In genomic region chr5:142817961-142818431, GRCh38 we compare ENCODE assay signal across 14 cellular contexts. TPM values are rescaled to one million over a fixed set of nuclear protein-coding genes. Genes with fewer than 3 reads are reported as not detected.
A peak's percentile ranks its signal among the peaks of the same experiment; 100 is the strongest.
DNase-seq lines count a peak whose midpoint lies in the region; ATAC-seq and TF ChIP-seq lines count a peak whose summit lies in the region.
"Had no signal": no experiment of that assay in that cellular context is flagged by ENCODE, and none has a peak within 500 bp of the region (broad histone marks: within the 10 kb centered on the region; RNA-seq: fewer than 3 reads in every experiment).

No MANE protein-coding gene starts in this region.

- H3K9me3 Mint-ChIP-seq in CD14-positive monocyte, result peaks cover 0 to 5% (median 0%) of the 10 kb centered on the region in 7 donors

- H3K4me3 ChIP-seq in heart left ventricle (no peak overlapping the region), gastrocnemius medialis (no peak overlapping the region), OCI-LY7 (ENCODE audit: low read depth, low read length, poor library complexity, severe bottlenecking) (no peak overlapping the region)

- intact Hi-C loops in CD14-positive monocyte (cut with micrococcal nuclease), result loop anchor here in 1 of 2 donors (5.0 kb wide), 1 partner anchor 46 kb away; the partner anchor contains the start of gene ARHGAP26
- intact Hi-C loops in heart left ventricle (cut with DNase I), result loop anchor here in 6 of 10 donors (5.0 to 10.0 kb wide), 4 partner anchors 36 to 49 kb away; partner anchors contain the start of gene ARHGAP26 (in 3 of the 6)
- intact Hi-C loops in gastrocnemius medialis (cut with DNase I; ENCODE audit: low total_unique reads), result no loop called here
- intact Hi-C loops in OCI-LY7 (cut with micrococcal nuclease; ENCODE audit: unreplicated experiment), result no loop called here

- no TSS peak for BruUV-seq in OCI-LY7 (replicated peaks; lab: Mats Ljungman, UMichigan)

- TF ChIP-seq CTCF in CD14-positive monocyte (IDR thresholded peaks at IDR 0.05) (no peak), heart left ventricle (IDR thresholded peaks at IDR 0.05) (no peak), gastrocnemius medialis (IDR thresholded peaks at IDR 0.05 in 4 of 5, conservative IDR thresholded peaks at IDR 0.05 in 1 of 5) (no peak), OCI-LY7 (conservative IDR thresholded peaks at IDR 0.05; ENCODE audit: low read length) (no peak)

- WGBS in heart left ventricle, 4 donors, result 40 to 48% (median 44%) methylated on average over 3 of the region's 3 CpGs

- H3K27ac ChIP-seq in heart left ventricle (peak overlapping the region in 11 of 12 donors; percentile 7 to 91 (median 50)), gastrocnemius medialis (peak overlapping the region in 2 of 4 donors; percentile 45 to 51), OCI-LY7 (ENCODE audit: low read depth, low read length, poor library complexity, severe bottlenecking) (no peak overlapping the region)

- CTCF ChIA-PET in HEK293T (lab: Yijun Ruan, JAX) (no interaction called here), OCI-LY7 (lab: Charles Lee; ENCODE audit: unreplicated experiment) (no interaction called here)

- H3K4me2 ChIP-seq in OCI-LY7 (ENCODE audit: low read length), result no peak overlapping the region

- no peak overlapping the region for H2AFZ ChIP-seq in OCI-LY7 (ENCODE audit: low read length)

- no peak overlapping the region for H3K4me3 Mint-ChIP-seq in CD14-positive monocyte
- H3K4me3 Mint-ChIP-seq: activated naive CD4-positive, alpha-beta T cell treated with anti-CD3 and anti-CD28 coated beads for 36 hours had no signal

- POLR2A ChIA-PET in HEK293T (lab: Yijun Ruan, JAX), result no interaction called here
- POLR2A ChIA-PET in OCI-LY7 (lab: Charles Lee), result interaction anchor here (0.7 to 1.0 kb wide), 2 partner anchors 12 to 68 kb away, joined by 3 read pairs; no protein-coding TSS in a partner anchor

- no peaks in the 10 kb centered on the region for H3K9me2 ChIP-seq in OCI-LY7 (ENCODE audit: insufficient read depth, low read length)

- H3K4me1 Mint-ChIP-seq in CD14-positive monocyte, result peaks cover 81% of the 10 kb centered on the region

- peaks cover 55 to 68% of the 10 kb centered on the region in 2 donors for H3K36me3 Mint-ChIP-seq in CD14-positive monocyte

- H3K79me2 ChIP-seq in OCI-LY7 (ENCODE audit: insufficient read depth, low read depth, low read length), result no peaks in the 10 kb centered on the region

- in situ Hi-C loops in gastrocnemius medialis (cut with MboI; ENCODE audit: low sequenced_read_pairs in 4 of 4), result no loop called here

- H4K20me1 ChIP-seq in OCI-LY7 (ENCODE audit: insufficient read depth, low read length), result no peaks in the 10 kb centered on the region

- H3K27me3 Mint-ChIP-seq in CD14-positive monocyte (ENCODE audit: low read depth in 3 of 3), result peaks cover 0 to 4% (median 2%) of the 10 kb centered on the region in 3 donors

- DNase-seq in CD14-positive monocyte (ENCODE audit: low spot score) (no peak), RPMI7951 (ENCODE audit: low read depth) (peak; percentile 30), heart left ventricle (peak in 1 of 5 donors; percentile 25), gastrocnemius medialis (no peak), HEK293T (ENCODE audit: extremely low spot score) (no peak), OCI-LY7 (ENCODE audit: low spot score) (no peak), NCI-H69 (lab: John Stamatoyannopoulos, UW) (no peak)
- DNase-seq: activated naive CD4-positive, alpha-beta T cell treated with anti-CD3 and anti-CD28 coated beads for 36 hours; cerebellar nuclear complex; KG1; kidney glomerular epithelial cell; occipital lobe; stimulated activated CD4-positive, alpha-beta T cell treated with anti-CD3 and anti-CD28 coated beads, Interleukin-15, amount 100 ng/mL, for 24 hours had no signal

- peaks cover 12 to 90% (median 64%) of the 10 kb centered on the region in 12 donors for H3K4me1 ChIP-seq in heart left ventricle
- peaks cover 66 to 67% of the 10 kb centered on the region in 2 donors for H3K4me1 ChIP-seq in gastrocnemius medialis
- H3K4me1 ChIP-seq in OCI-LY7 (ENCODE audit: insufficient read depth, low read length, poor library complexity, severe bottlenecking), result no peaks in the 10 kb centered on the region

- no peak for TF ChIP-seq POLR2A in heart left ventricle (IDR thresholded peaks at IDR 0.05)
- TF ChIP-seq POLR2A in gastrocnemius medialis (IDR thresholded peaks at IDR 0.05), result no peak

- ATAC-seq in heart left ventricle (peak; percentile 18 to 62 (median 46)), gastrocnemius medialis (peak; percentile 54 to 60), GM18867 (IDR thresholded peaks at IDR 0.05; ENCODE audit: unreplicated experiment) (no peak)

- peaks cover 0 to 5% (median 0%) of the 10 kb centered on the region in 12 donors for H3K9me3 ChIP-seq in heart left ventricle
- no peaks in the 10 kb centered on the region for H3K9me3 ChIP-seq in gastrocnemius medialis
- H3K9me3 ChIP-seq in OCI-LY7 (ENCODE audit: low read length), result no peaks in the 10 kb centered on the region

- peak overlapping the region in 6 of 7 donors; percentile 30 to 78 (median 56) for H3K27ac Mint-ChIP-seq in CD14-positive monocyte
- H3K27ac Mint-ChIP-seq: activated naive CD4-positive, alpha-beta T cell treated with anti-CD3 and anti-CD28 coated beads for 36 hours had no signal

- H3K36me3 ChIP-seq in heart left ventricle (no peaks in the 10 kb centered on the region), gastrocnemius medialis (no peaks in the 10 kb centered on the region), OCI-LY7 (ENCODE audit: insufficient read depth, low read length) (no peaks in the 10 kb centered on the region)

- H3K27me3 ChIP-seq in heart left ventricle (no peaks in the 10 kb centered on the region), gastrocnemius medialis (no peaks in the 10 kb centered on the region)

TF ChIP-seq in HEK293T, 16 proteins besides CTCF, POLR2A, EP300 and RAD21:
- no peak for TF ChIP-seq CTBP1 (IDR thresholded peaks at IDR 0.05; ENCODE audit: borderline replicate concordance)
- no peak for TF ChIP-seq HDGF (IDR thresholded peaks at IDR 0.05; ENCODE audit: borderline replicate concordance)
- no peak for TF ChIP-seq FOXA1 (IDR thresholded peaks at IDR 0.05)
- no peak for TF ChIP-seq SUZ12 (IDR thresholded peaks at IDR 0.05)
- TF ChIP-seq ZNF384 (IDR thresholded peaks at IDR 0.05), result no peak
- no peak for TF ChIP-seq SP1 (IDR thresholded peaks at IDR 0.05)
- no peak for TF ChIP-seq ELF4 (IDR thresholded peaks at IDR 0.05)
- TF ChIP-seq ARNT (IDR thresholded peaks at IDR 0.05), result no peak
- TF ChIP-seq BHLHE40 (IDR thresholded peaks at IDR 0.05; ENCODE audit: borderline replicate concordance), result no peak
- TF ChIP-seq, protein P1, sequence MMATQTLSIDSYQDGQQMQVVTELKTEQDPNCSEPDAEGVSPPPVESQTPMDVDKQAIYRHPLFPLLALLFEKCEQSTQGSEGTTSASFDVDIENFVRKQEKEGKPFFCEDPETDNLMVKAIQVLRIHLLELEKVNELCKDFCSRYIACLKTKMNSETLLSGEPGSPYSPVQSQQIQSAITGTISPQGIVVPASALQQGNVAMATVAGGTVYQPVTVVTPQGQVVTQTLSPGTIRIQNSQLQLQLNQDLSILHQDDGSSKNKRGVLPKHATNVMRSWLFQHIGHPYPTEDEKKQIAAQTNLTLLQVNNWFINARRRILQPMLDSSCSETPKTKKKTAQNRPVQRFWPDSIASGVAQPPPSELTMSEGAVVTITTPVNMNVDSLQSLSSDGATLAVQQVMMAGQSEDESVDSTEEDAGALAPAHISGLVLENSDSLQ (IDR thresholded peaks at IDR 0.05), result no peak

RNA-seq across cellular contexts. Expression of gene ARHGAP26, which starts 47.8 kb away (rescaled TPM):
- 10 to 100 TPM; 26.5 to 28.7 TPM for polyA plus RNA-seq in CD14-positive monocyte
- total RNA-seq in RPMI7951 (2014; rRNA removed; shearing (Covaris generic)), result 1.1 and 1.4 TPM in 2 replicates
- 10 to 100 TPM; 22.9 to 52.1 (median 35.6) TPM for total RNA-seq in heart left ventricle
- polyA plus RNA-seq in heart left ventricle, result 10 to 100 TPM; 11.9 to 18.2 TPM
- 10 to 100 TPM in 3 of 4 donors, 1 to 10 TPM in 1; 9.1 to 22.4 (median 13.4) TPM for total RNA-seq in gastrocnemius medialis
- total RNA-seq in OCI-LY7 (2014; rRNA removed; shearing (Covaris generic)), result 7.0 and 7.5 TPM in 2 replicates
- 19.1 and 21.0 TPM in 2 replicates for total RNA-seq in OCI-LY7 (2022)

Comparison
In these comparisons a context has a peak if more than half of its experiments do, and no peak if none do; other contexts are left out.
1. intact Hi-C loops: an anchor here in heart left ventricle (5.0 to 10.0 kb wide); none called in gastrocnemius medialis and OCI-LY7.